Comparison of ENCODE assay signal across 1 cellular context in the genomic region with DNA sequence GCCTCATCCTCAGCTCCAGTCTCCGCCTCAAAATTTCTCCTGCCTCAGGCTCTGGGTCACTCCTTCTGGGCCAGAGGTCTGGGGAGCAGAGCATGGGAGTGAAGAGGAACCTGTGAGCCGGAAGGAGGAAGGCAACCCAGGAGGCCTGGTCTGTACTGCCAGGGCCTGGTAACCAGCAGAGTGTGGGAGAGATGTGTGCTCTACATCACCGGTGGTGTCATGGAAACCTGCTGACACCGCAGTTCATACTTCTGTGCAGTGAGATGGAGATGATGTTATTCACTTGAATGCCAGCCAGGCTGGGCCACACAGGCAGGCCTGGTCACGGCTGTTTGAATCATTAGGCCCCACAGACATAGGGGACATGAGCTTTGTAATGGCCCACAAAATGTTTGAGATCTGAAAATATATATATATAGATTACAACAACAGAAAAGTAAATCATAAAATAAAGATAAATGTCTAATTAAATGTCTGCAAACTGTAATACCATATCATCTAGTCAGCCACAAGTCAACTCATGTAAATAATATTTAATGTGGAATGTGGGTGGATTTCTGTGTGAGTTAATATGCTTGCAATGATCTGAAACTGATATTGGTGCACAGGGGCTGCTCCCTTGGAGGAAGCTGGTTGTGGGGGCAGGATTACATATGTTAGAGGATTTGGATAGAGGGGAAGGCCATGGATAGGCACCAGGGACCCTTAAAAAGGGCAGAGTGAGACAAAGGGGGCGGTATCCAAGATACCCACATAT.
TF ChIP-seq lines count a peak whose summit lies in the region.

No MANE protein-coding gene starts in this region.

TF ChIP-seq in GM23338, 12 proteins besides CTCF, POLR2A, EP300 and RAD21 (continued from another document):
- TF ChIP-seq, protein P1, sequence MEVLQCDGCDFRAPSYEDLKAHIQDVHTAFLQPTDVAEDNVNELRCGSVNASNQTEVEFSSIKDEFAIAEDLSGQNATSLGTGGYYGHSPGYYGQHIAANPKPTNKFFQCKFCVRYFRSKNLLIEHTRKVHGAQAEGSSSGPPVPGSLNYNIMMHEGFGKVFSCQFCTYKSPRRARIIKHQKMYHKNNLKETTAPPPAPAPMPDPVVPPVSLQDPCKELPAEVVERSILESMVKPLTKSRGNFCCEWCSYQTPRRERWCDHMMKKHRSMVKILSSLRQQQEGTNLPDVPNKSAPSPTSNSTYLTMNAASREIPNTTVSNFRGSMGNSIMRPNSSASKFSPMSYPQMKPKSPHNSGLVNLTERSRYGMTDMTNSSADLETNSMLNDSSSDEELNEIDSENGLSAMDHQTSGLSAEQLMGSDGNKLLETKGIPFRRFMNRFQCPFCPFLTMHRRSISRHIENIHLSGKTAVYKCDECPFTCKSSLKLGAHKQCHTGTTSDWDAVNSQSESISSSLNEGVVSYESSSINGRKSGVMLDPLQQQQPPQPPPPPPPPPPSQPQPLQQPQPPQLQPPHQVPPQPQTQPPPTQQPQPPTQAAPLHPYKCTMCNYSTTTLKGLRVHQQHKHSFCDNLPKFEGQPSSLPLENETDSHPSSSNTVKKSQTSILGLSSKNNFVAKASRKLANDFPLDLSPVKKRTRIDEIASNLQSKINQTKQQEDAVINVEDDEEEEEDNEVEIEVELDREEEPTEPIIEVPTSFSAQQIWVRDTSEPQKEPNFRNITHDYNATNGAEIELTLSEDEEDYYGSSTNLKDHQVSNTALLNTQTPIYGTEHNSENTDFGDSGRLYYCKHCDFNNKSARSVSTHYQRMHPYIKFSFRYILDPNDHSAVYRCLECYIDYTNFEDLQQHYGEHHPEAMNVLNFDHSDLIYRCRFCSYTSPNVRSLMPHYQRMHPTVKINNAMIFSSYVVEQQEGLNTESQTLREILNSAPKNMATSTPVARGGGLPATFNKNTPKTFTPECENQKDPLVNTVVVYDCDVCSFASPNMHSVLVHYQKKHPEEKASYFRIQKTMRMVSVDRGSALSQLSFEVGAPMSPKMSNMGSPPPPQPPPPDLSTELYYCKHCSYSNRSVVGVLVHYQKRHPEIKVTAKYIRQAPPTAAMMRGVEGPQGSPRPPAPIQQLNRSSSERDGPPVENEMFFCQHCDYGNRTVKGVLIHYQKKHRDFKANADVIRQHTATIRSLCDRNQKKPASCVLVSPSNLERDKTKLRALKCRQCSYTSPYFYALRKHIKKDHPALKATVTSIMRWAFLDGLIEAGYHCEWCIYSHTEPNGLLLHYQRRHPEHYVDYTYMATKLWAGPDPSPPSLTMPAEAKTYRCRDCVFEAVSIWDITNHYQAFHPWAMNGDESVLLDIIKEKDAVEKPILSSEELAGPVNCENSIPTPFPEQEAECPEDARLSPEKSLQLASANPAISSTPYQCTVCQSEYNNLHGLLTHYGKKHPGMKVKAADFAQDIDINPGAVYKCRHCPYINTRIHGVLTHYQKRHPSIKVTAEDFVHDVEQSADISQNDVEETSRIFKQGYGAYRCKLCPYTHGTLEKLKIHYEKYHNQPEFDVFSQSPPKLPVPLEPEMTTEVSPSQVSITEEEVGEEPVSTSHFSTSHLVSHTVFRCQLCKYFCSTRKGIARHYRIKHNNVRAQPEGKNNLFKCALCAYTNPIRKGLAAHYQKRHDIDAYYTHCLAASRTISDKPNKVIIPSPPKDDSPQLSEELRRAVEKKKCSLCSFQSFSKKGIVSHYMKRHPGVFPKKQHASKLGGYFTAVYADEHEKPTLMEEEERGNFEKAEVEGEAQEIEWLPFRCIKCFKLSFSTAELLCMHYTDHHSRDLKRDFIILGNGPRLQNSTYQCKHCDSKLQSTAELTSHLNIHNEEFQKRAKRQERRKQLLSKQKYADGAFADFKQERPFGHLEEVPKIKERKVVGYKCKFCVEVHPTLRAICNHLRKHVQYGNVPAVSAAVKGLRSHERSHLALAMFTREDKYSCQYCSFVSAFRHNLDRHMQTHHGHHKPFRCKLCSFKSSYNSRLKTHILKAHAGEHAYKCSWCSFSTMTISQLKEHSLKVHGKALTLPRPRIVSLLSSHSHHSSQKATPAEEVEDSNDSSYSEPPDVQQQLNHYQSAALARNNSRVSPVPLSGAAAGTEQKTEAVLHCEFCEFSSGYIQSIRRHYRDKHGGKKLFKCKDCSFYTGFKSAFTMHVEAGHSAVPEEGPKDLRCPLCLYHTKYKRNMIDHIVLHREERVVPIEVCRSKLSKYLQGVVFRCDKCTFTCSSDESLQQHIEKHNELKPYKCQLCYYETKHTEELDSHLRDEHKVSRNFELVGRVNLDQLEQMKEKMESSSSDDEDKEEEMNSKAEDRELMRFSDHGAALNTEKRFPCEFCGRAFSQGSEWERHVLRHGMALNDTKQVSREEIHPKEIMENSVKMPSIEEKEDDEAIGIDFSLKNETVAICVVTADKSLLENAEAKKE (CRISPR knock-in tag; IDR thresholded peaks at IDR 0.05): no peak
- TF ChIP-seq ZNF114 (CRISPR knock-in tag; IDR thresholded peaks at IDR 0.05) (no peak), STAT1 (IDR thresholded peaks at IDR 0.05; ENCODE audit: unreplicated experiment) (no peak), JUNB (IDR thresholded peaks at IDR 0.05; ENCODE audit: unreplicated experiment) (no peak)
- TF ChIP-seq, protein P2, sequence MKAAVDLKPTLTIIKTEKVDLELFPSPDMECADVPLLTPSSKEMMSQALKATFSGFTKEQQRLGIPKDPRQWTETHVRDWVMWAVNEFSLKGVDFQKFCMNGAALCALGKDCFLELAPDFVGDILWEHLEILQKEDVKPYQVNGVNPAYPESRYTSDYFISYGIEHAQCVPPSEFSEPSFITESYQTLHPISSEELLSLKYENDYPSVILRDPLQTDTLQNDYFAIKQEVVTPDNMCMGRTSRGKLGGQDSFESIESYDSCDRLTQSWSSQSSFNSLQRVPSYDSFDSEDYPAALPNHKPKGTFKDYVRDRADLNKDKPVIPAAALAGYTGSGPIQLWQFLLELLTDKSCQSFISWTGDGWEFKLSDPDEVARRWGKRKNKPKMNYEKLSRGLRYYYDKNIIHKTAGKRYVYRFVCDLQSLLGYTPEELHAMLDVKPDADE (IDR thresholded peaks at IDR 0.05): no peak
